ENCODE assay signal across 22 cellular contexts in the genomic region with DNA sequence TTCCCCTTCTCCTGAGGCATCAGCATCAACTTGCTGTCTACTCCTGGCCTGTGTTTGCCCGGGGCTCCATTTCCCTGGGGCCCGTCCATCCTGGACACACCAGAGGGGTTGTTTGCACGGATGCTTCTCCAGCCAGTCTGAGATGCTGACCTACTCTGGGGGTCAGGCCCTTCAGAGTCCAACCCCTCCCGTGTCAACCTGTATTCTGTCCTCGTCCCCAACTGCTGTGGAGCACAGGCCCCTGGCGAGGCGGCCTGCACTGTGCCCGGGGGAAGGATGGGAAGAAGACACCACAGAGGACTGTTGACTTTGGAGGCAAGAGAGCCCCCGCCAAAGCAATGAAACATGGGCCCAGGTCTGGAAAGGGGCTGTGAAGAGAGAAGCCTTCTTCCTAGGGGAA. TPM values are rescaled to one million over a fixed set of nuclear protein-coding genes. Genes with fewer than 3 reads are reported as not detected.
DNase-seq lines count a peak whose midpoint lies in the region; ATAC-seq and TF ChIP-seq lines count a peak whose summit lies in the region.
"Had no signal": no experiment of that assay in that cellular context is flagged by ENCODE, and none has a peak within 500 bp of the region (broad histone marks: within the 10 kb centered on the region; RNA-seq: fewer than 3 reads in every experiment).

No MANE protein-coding gene starts in this region.

- H3K36me3 ChIP-seq in endodermal cell (ENCODE audit: control insufficient read depth, insufficient read depth, low read length) = no peaks in the 10 kb centered on the region
- peaks cover 0 to 14% (median 0%) of the 10 kb centered on the region in 6 donors for H3K36me3 ChIP-seq in spleen
- H3K36me3 ChIP-seq: adrenal gland, HAP-1 had no signal

- no peaks in the 10 kb centered on the region for H3K36me3 Mint-ChIP-seq in endodermal cell (ENCODE audit: low read depth)
- H3K36me3 Mint-ChIP-seq: CD14-positive monocyte; stimulated activated memory B cell treated with anti-CD40 and anti-IgM and Interleukin-4, amounts not matched to agents 10 μg/mL and 1 μg/mL and 100 μg/mL, for 72 hours had no signal

- H3K27me3 Mint-ChIP-seq in endodermal cell (ENCODE audit: insufficient read depth) = no peaks in the 10 kb centered on the region

- H3K4me1 Mint-ChIP-seq in endodermal cell = peaks cover 2% of the 10 kb centered on the region
- H3K4me1 Mint-ChIP-seq: CD14-positive monocyte; stimulated activated memory B cell treated with anti-CD40 and anti-IgM and Interleukin-4, amounts not matched to agents 10 μg/mL and 1 μg/mL and 100 μg/mL, for 72 hours had no signal

- no peak for TF ChIP-seq CTCF in endodermal cell (conservative IDR thresholded peaks at IDR 0.05)
- no peak for TF ChIP-seq CTCF in spleen (IDR thresholded peaks at IDR 0.05 in 8 of 11, conservative IDR thresholded peaks at IDR 0.05 in 3 of 11)

- no peak overlapping the region for H3K27ac Mint-ChIP-seq in endodermal cell
- H3K27ac Mint-ChIP-seq: activated T-helper 2 cell treated with anti-CD3 and anti-CD28 coated beads, Interferon-gamma antibody, Interleukin-2, Interleukin-4, amounts not matched to agents 10 μg/mL and 5 μg/mL and 100 μg/mL, durations not matched to agents 14 hours and 24 hours and 36 hours; CD14-positive monocyte; stimulated activated memory B cell treated with anti-CD40 and anti-IgM and Interleukin-4, amounts not matched to agents 10 μg/mL and 1 μg/mL and 100 μg/mL, for 72 hours had no signal

- 93 to 94% methylated on average over 4 to 9 of the region's 9 CpGs for WGBS in endodermal cell (ENCODE audit: insufficient coverage in 1 of 2, insufficient read length in 1 of 2), 2 experiments
- WGBS in spleen, 5 donors = 84 to 92% (median 90%) methylated on average over 9 of the region's 9 CpGs

- H3K9me3 ChIP-seq in endodermal cell (ENCODE audit: control insufficient read depth, low read length) (no peaks in the 10 kb centered on the region), spleen (no peaks in the 10 kb centered on the region)
- H3K9me3 ChIP-seq: A549, adrenal gland, HAP-1, upper lobe of left lung had no signal

- H3K4me3 ChIP-seq in endodermal cell (ENCODE audit: low read length) (no peak overlapping the region), spleen (no peak overlapping the region)
- H3K4me3 ChIP-seq: A549, adrenal gland, HAP-1, upper lobe of left lung had no signal

- H3K27ac ChIP-seq in endodermal cell (ENCODE audit: low read depth, low read length) (no peak overlapping the region), spleen (no peak overlapping the region)
- H3K27ac ChIP-seq: A549, adrenal gland, parathyroid adenoma, upper lobe of left lung had no signal

- peak; percentile 7 for DNase-seq in activated CD8-positive, alpha-beta memory T cell treated with anti-CD3 and anti-CD28 coated beads, Interleukin-2, amount 50 U/mL, for 4 hours
- no peak for DNase-seq in activated CD8-positive, alpha-beta memory T cell treated with anti-CD3 and anti-CD28 coated beads for 24 hours
- DNase-seq in endodermal cell (peak; percentile 37), spleen (peak; percentile 54)
- DNase-seq: caudate nucleus; DMS153; effector CD4-positive, alpha-beta T cell; NCI-H1417; NCI-H2171; OCI-M1 had no signal

- H3K4me1 ChIP-seq in endodermal cell (ENCODE audit: control insufficient read depth, insufficient read depth, low read length) (no peaks in the 10 kb centered on the region), spleen (peaks cover 0 to 21% (median 12%) of the 10 kb centered on the region in 6 donors)
- H3K4me1 ChIP-seq: A549, HAP-1 had no signal

- H3K9ac ChIP-seq in endodermal cell (ENCODE audit: extremely low read depth, low read length, poor library complexity, severe bottlenecking) = no peak overlapping the region
- H3K9ac ChIP-seq: parathyroid adenoma had no signal

- no peak overlapping the region for H3K4me3 Mint-ChIP-seq in endodermal cell
- H3K4me3 Mint-ChIP-seq: CD14-positive monocyte; stimulated activated memory B cell treated with anti-CD40 and anti-IgM and Interleukin-4, amounts not matched to agents 10 μg/mL and 1 μg/mL and 100 μg/mL, for 72 hours had no signal

- intact Hi-C loops in spleen (cut with DNase I; ENCODE audit: low total_unique reads) = no loop called here

- TF ChIP-seq POLR2A in spleen (IDR thresholded peaks at IDR 0.05) = no peak

- H3K27me3 ChIP-seq in endodermal cell (ENCODE audit: control insufficient read depth, insufficient read depth, low read length, poor library complexity, severe bottlenecking) (no peaks in the 10 kb centered on the region), spleen (replicated peaks in 1 of 7) (no peaks in the 10 kb centered on the region)
- H3K27me3 ChIP-seq: adrenal gland, upper lobe of left lung had no signal

- H3K9me3 Mint-ChIP-seq in endodermal cell = no peaks in the 10 kb centered on the region
- H3K9me3 Mint-ChIP-seq: activated T-helper 2 cell treated with anti-CD3 and anti-CD28 coated beads, Interferon-gamma antibody, Interleukin-2, Interleukin-4, amounts not matched to agents 10 μg/mL and 5 μg/mL and 100 μg/mL, durations not matched to agents 14 hours and 24 hours and 36 hours; CD14-positive monocyte; stimulated activated memory B cell treated with anti-CD40 and anti-IgM and Interleukin-4, amounts not matched to agents 10 μg/mL and 1 μg/mL and 100 μg/mL, for 72 hours had no signal

- ATAC-seq in GM21786 (IDR thresholded peaks at IDR 0.05; ENCODE audit: unreplicated experiment) = no peak
- ATAC-seq in HG03378 (IDR thresholded peaks at IDR 0.05; ENCODE audit: unreplicated experiment) = no peak
- ATAC-seq: A549; stimulated activated memory B cell treated with anti-CD40 and anti-IgM and Interleukin-4, amounts not matched to agents 10 μg/mL and 1 μg/mL and 100 μg/mL, for 72 hours had no signal

RNA-seq across cellular contexts. Expression of gene ALS2CL, which starts 25.8 kb away (rescaled TPM):
- total RNA-seq in endodermal cell = 10 to 100 TPM in 1 of 2 donors, 1 to 10 TPM in 1; 8.9 to 20.8 TPM
- 2.4 TPM for polyA plus RNA-seq in endodermal cell (2013, experiment 1 of 2)
- 1.6 TPM for polyA plus RNA-seq in endodermal cell (2013, experiment 2 of 2)
- total RNA-seq in spleen = 10 to 100 TPM; 16.3 to 45.7 (median 29.8) TPM
- 10 to 100 TPM in 2 of 3 donors, 1 to 10 TPM in 1; 7.9 to 61.2 (median 34.9) TPM for polyA plus RNA-seq in spleen

RNA-seq across cellular contexts. Expression of gene TMIE, which starts 33.5 kb away (rescaled TPM):
- total RNA-seq in endodermal cell (1 to 10 TPM; 1.0 to 1.1 TPM), spleen (1 to 10 TPM in 2 of 7 donors, under 1 TPM in 3, not detected in 2; 0.23 to 1.6 (median 0.74) TPM)
- 0.21 TPM for polyA plus RNA-seq in endodermal cell (2013, experiment 1 of 2)
- polyA plus RNA-seq in endodermal cell (2013, experiment 2 of 2) = 0.21 TPM
- polyA plus RNA-seq in spleen = under 1 TPM; 0.48 to 0.77 (median 0.61) TPM
- total RNA-seq: activated T-helper 2 cell treated with anti-CD3 and anti-CD28 coated beads, Interferon-gamma antibody, Interleukin-2, Interleukin-4, amounts not matched to agents 10 μg/mL and 5 μg/mL and 100 μg/mL, durations not matched to agents 14 hours and 24 hours and 36 hours; LHCN-M2 had no signal
- polyA plus RNA-seq: CD14-positive monocyte had no signal

RNA-seq across cellular contexts. Expression of gene PRSS50, which starts 50.0 kb away (rescaled TPM):
- 1 to 10 TPM; 1.2 to 4.4 TPM for total RNA-seq in endodermal cell
- 0.43 TPM for polyA plus RNA-seq in endodermal cell (2013, experiment 1 of 2)
- 0.62 TPM for polyA plus RNA-seq in endodermal cell (2013, experiment 2 of 2)
- under 1 TPM in 2 of 7 donors, not detected in 5; 0.14 to 0.34 TPM for total RNA-seq in spleen
- polyA plus RNA-seq in spleen = not detected
- total RNA-seq: activated T-helper 2 cell treated with anti-CD3 and anti-CD28 coated beads, Interferon-gamma antibody, Interleukin-2, Interleukin-4, amounts not matched to agents 10 μg/mL and 5 μg/mL and 100 μg/mL, durations not matched to agents 14 hours and 24 hours and 36 hours; left colon; LHCN-M2 had no signal
- polyA plus RNA-seq: A549, CD14-positive monocyte had no signal

RNA-seq across cellular contexts. Expression of gene FAM240A, which starts 55.3 kb away (rescaled TPM):
- total RNA-seq in endodermal cell = not detected
- not detected for polyA plus RNA-seq in endodermal cell (2013, experiment 1 of 2)
- not detected for polyA plus RNA-seq in endodermal cell (2013, experiment 2 of 2)
- total RNA-seq in spleen = not detected
- polyA plus RNA-seq in spleen = under 1 TPM in 1 of 3 donors, not detected in 2; 0.13 TPM
- total RNA-seq: activated T-helper 2 cell treated with anti-CD3 and anti-CD28 coated beads, Interferon-gamma antibody, Interleukin-2, Interleukin-4, amounts not matched to agents 10 μg/mL and 5 μg/mL and 100 μg/mL, durations not matched to agents 14 hours and 24 hours and 36 hours; left colon; LHCN-M2; upper lobe of left lung had no signal
- polyA plus RNA-seq: A549, adrenal gland, CD14-positive monocyte had no signal
